ENCODE assay signal across 14 cellular contexts in genomic region chrX:10612215-10612614, GRCh38. TPM values are rescaled to one million over a fixed set of nuclear protein-coding genes. Genes with fewer than 3 reads are reported as not detected.
DNase-seq lines count a peak whose midpoint lies in the region; ATAC-seq and TF ChIP-seq lines count a peak whose summit lies in the region.
"Had no signal": no experiment of that assay in that cellular context is flagged by ENCODE, and none has a peak within 500 bp of the region (broad histone marks: within the 10 kb centered on the region; RNA-seq: fewer than 3 reads in every experiment).

No MANE protein-coding gene starts in this region.

- peaks cover 11% of the 10 kb centered on the region for H3K4me1 ChIP-seq in hepatocyte (ENCODE audit: insufficient read depth)

- H3K4me3 ChIP-seq in astrocyte of the spinal cord (ENCODE audit: low read depth, low read length) (no peak overlapping the region), hepatocyte (no peak overlapping the region)
- H3K4me3 ChIP-seq: stomach had no signal

- no peak for ATAC-seq in activated CD8-positive, alpha-beta memory T cell treated with anti-CD3 and anti-CD28 coated beads, Interleukin-2, amount 10 ng/mL, durations not matched to agents 7 days and 5 days
- ATAC-seq in HG02759 (IDR thresholded peaks at IDR 0.05; ENCODE audit: unreplicated experiment), result no peak
- ATAC-seq: activated naive CD4-positive, alpha-beta T cell treated with anti-CD3 and anti-CD28 coated beads, Interleukin-2, amount 50 U/mL, for 72 hours had no signal

- DNase-seq in HT1080 (ENCODE audit: low read depth), result peak; percentile 65
- DNase-seq in astrocyte of the spinal cord (ENCODE audit: low read depth, low spot score), result peak; percentile 67
- DNase-seq in hepatocyte (ENCODE audit: low spot score), result no peak
- peak; percentile 43 for DNase-seq in stromal cell of bone marrow (ENCODE audit: low read depth)
- no peak for DNase-seq in activated CD8-positive, alpha-beta memory T cell treated with anti-CD3 and anti-CD28 coated beads, Interleukin-2, amount 10 ng/mL, durations not matched to agents 7 days and 5 days
- DNase-seq in T-helper 1 cell, result no peak
- DNase-seq: NCI-H1694 treated with DMSO at 0.1 percent for 48 hours, NCI-H774, Right ventricle myocardium superior, stomach had no signal

- WGBS in hepatocyte (ENCODE audit: low lambda C conversion rate, missing lambda C conversion rate), result 72% methylated on average over 4 of the region's 4 CpGs

- no peak overlapping the region for H2AFZ ChIP-seq in hepatocyte

- peak overlapping the region; percentile 1 for H3K4me2 ChIP-seq in hepatocyte

- CTCF ChIA-PET in activated CD8-positive, alpha-beta memory T cell treated with anti-CD3 and anti-CD28 coated beads, Interleukin-2, amount 10 ng/mL, durations not matched to agents 7 days and 5 days (lab: Charles Lee), result no interaction called here

- peaks cover 52% of the 10 kb centered on the region for H3K79me2 ChIP-seq in hepatocyte

- H3K27ac Mint-ChIP-seq in activated CD8-positive, alpha-beta memory T cell treated with anti-CD3 and anti-CD28 coated beads, Interleukin-2, amount 10 ng/mL, durations not matched to agents 7 days and 5 days, result no peak overlapping the region
- H3K27ac Mint-ChIP-seq: activated naive CD4-positive, alpha-beta T cell treated with anti-CD3 and anti-CD28 coated beads, Interleukin-2, amount 50 U/mL, for 72 hours; dendritic cell treated with granulocyte-macrophage colony-stimulating factor and Interleukin-4, amounts not matched to agents 40 ng/mL and 50 ng/mL, for 4 days; memory B cell had no signal

- no peak for TF ChIP-seq CTCF in astrocyte of the spinal cord (IDR thresholded peaks at IDR 0.05; ENCODE audit: low read depth, low read length)
- TF ChIP-seq CTCF in hepatocyte (IDR thresholded peaks at IDR 0.05; ENCODE audit: poor library complexity), result no peak

- H3K9me3 ChIP-seq in hepatocyte (ENCODE audit: low read depth), result no peaks in the 10 kb centered on the region
- H3K9me3 ChIP-seq: stomach had no signal

- H3K4me1 Mint-ChIP-seq in activated CD8-positive, alpha-beta memory T cell treated with anti-CD3 and anti-CD28 coated beads, Interleukin-2, amount 10 ng/mL, durations not matched to agents 7 days and 5 days, result no peaks in the 10 kb centered on the region

- H3K9me2 ChIP-seq in hepatocyte (replicated peaks; ENCODE audit: insufficient read depth), result no peaks in the 10 kb centered on the region

- peaks cover 6% of the 10 kb centered on the region for H3K27me3 Mint-ChIP-seq in activated CD8-positive, alpha-beta memory T cell treated with anti-CD3 and anti-CD28 coated beads, Interleukin-2, amount 10 ng/mL, durations not matched to agents 7 days and 5 days

- no peaks in the 10 kb centered on the region for H3K36me3 Mint-ChIP-seq in activated CD8-positive, alpha-beta memory T cell treated with anti-CD3 and anti-CD28 coated beads, Interleukin-2, amount 10 ng/mL, durations not matched to agents 7 days and 5 days
- H3K36me3 Mint-ChIP-seq: activated naive CD4-positive, alpha-beta T cell treated with anti-CD3 and anti-CD28 coated beads, Interleukin-2, amount 50 U/mL, for 72 hours; memory B cell had no signal

- no peaks in the 10 kb centered on the region for H3K9me3 Mint-ChIP-seq in activated CD8-positive, alpha-beta memory T cell treated with anti-CD3 and anti-CD28 coated beads, Interleukin-2, amount 10 ng/mL, durations not matched to agents 7 days and 5 days (ENCODE audit: low read depth)
- H3K9me3 Mint-ChIP-seq: activated naive CD4-positive, alpha-beta T cell treated with anti-CD3 and anti-CD28 coated beads, Interleukin-2, amount 50 U/mL, for 72 hours; dendritic cell treated with granulocyte-macrophage colony-stimulating factor and Interleukin-4, amounts not matched to agents 40 ng/mL and 50 ng/mL, for 4 days; memory B cell had no signal

- H3K27me3 ChIP-seq in hepatocyte, result no peaks in the 10 kb centered on the region
- H3K27me3 ChIP-seq: stomach had no signal

- H3K4me3 Mint-ChIP-seq in activated CD8-positive, alpha-beta memory T cell treated with anti-CD3 and anti-CD28 coated beads, Interleukin-2, amount 10 ng/mL, durations not matched to agents 7 days and 5 days, result no peak overlapping the region
- H3K4me3 Mint-ChIP-seq: dendritic cell treated with granulocyte-macrophage colony-stimulating factor and Interleukin-4, amounts not matched to agents 40 ng/mL and 50 ng/mL, for 4 days; memory B cell had no signal

- in situ Hi-C loops in astrocyte of the spinal cord (cut with HindIII; ENCODE audit: low sequenced_read_pairs), result no loop called here

- H3K36me3 ChIP-seq in hepatocyte (replicated peaks; ENCODE audit: insufficient read depth, low read depth), result no peaks in the 10 kb centered on the region
- H3K36me3 ChIP-seq: stomach had no signal

- H3K27ac ChIP-seq in hepatocyte, result peak overlapping the region; percentile 1

- no peaks in the 10 kb centered on the region for H4K20me1 ChIP-seq in hepatocyte (ENCODE audit: insufficient read depth, poor library complexity, severe bottlenecking)

RNA-seq across cellular contexts. Expression of gene MID1, which starts 8.2 kb away (rescaled TPM):
- total RNA-seq in HT1080 (2014; rRNA removed; shearing (Covaris generic)), result 17.2 and 23.8 TPM in 2 replicates
- polyA plus RNA-seq in HT1080 (2015; cell fraction: cytosol; rRNA removed), result 6.5 and 9.6 TPM in 2 replicates
- 20.0 and 22.8 TPM in 2 replicates for polyA plus RNA-seq in HT1080 (2015; cell fraction: nucleus; rRNA removed)
- total RNA-seq in hepatocyte, result 21.1 and 23.0 TPM in 2 replicates
- 21.3 and 25.9 TPM in 2 replicates for polyA plus RNA-seq in hepatocyte
- under 1 TPM; 0.20 to 0.33 TPM for total RNA-seq in activated CD8-positive, alpha-beta memory T cell treated with anti-CD3 and anti-CD28 coated beads, Interleukin-2, amount 10 ng/mL, durations not matched to agents 7 days and 5 days

Comparison
In these comparisons a context has a peak if more than half of its experiments do, and no peak if none do; other contexts are left out.
1. DNase-seq: peak in HT1080 (single experiment), astrocyte of the spinal cord (single experiment) and stromal cell of bone marrow (single experiment); none in hepatocyte (single experiment), activated CD8-positive, alpha-beta memory T cell treated with anti-CD3 and anti-CD28 coated beads, Interleukin-2, amount 10 ng/mL, durations not matched to agents 7 days and 5 days (single experiment) and T-helper 1 cell (0 of 5).
2. RNA of gene MID1, which starts 8.2 kb away (total RNA-seq): 17.2 to 23.8 TPM in HT1080 and 21.1 to 23.0 TPM in hepatocyte; 0.20 to 0.33 TPM in activated CD8-positive, alpha-beta memory T cell treated with anti-CD3 and anti-CD28 coated beads, Interleukin-2, amount 10 ng/mL, durations not matched to agents 7 days and 5 days; every median in the first group is over 10 times any median in the second.